In the genomic region with DNA sequence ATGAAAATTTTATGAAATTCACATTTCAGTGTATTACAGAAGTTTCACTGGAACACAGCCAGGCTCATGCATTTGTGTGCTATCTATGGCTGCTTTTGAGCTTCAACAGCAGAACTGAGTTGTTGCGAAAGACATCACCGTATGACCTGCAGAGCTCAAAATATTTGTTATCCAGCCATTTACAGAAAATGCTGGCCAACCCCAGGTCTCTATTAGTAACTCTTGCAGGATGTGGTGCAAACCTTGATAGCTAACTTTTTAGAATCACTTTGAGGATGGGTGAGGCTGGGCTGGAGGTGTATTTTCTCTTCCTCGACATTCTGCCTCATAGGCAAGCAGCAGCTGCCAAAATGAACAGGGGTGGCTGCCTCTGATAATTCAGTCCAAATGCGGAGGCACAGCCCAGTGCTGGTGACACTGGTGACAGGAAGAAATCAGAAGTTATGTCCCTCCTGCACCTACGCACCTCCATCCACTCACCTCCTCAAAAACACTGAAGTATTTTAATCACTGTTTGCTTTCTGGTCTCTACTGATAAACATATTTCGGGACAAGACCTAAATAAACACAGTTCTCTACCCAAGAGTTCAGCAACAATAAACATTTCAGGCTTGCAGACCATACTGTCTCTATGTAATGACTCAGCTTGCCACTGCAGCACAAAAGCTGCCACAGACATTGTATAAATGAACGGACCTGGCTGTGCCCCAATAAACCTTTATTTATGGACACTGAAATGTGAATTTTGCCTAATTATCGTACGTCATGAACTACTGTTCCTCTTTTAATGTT, we compare ENCODE assay signal across 9 cellular contexts. TPM values are rescaled to one million over a fixed set of nuclear protein-coding genes. Genes with fewer than 3 reads are reported as not detected.
DNase-seq lines count a peak whose midpoint lies in the region; ATAC-seq, FAIRE-seq and TF ChIP-seq lines count a peak whose summit lies in the region.
"Had no signal": no experiment of that assay in that cellular context is flagged by ENCODE, and none has a peak within 500 bp of the region (broad histone marks: within the 10 kb centered on the region; RNA-seq: fewer than 3 reads in every experiment).

No MANE protein-coding gene starts in this region.

- DNase-seq in AG08395 (ENCODE audit: low spot score): peak; percentile 69
- DNase-seq in astrocyte (ENCODE audit: low read depth): peak; percentile 89
- no peak for DNase-seq in upper lobe of right lung
- DNase-seq in NCI-H1417 treated with DMSO at 0.1 percent for 48 hours (lab: John Stamatoyannopoulos, UW): no peak

- H3K27ac ChIP-seq in HUES6 (ENCODE audit: low read depth, low read length): no peak overlapping the region
- H3K27ac ChIP-seq in astrocyte (ENCODE audit: low read depth, low read length): peak overlapping the region; percentile 99
- H3K27ac ChIP-seq in layer of hippocampus (ENCODE audit: low read depth, low read length): peak overlapping the region; percentile 40
- peak overlapping the region; percentile 55 for H3K27ac ChIP-seq in upper lobe of right lung
- H3K27ac ChIP-seq: epithelial cell of prostate had no signal

- TF ChIP-seq CTCF in astrocyte (IDR thresholded peaks at IDR 0.05; ENCODE audit: insufficient read depth, low read depth, low read length) (no peak), upper lobe of right lung (IDR thresholded peaks at IDR 0.05) (no peak)

- H3K36me3 Mint-ChIP-seq in astrocyte (ENCODE audit: low read depth, unreplicated experiment): no peaks in the 10 kb centered on the region

- H3K9ac ChIP-seq in HUES6 (ENCODE audit: low read length) (peak overlapping the region; percentile 17), astrocyte (ENCODE audit: low read length) (peak overlapping the region; percentile 87)

- intact Hi-C loops in upper lobe of right lung (cut with DNase I): no loop called here

- H3K79me2 ChIP-seq in astrocyte (ENCODE audit: insufficient read depth, low read length): peaks cover 83% of the 10 kb centered on the region

- no peak overlapping the region for H2AFZ ChIP-seq in astrocyte (ENCODE audit: low read depth, low read length)

- H3K27me3 ChIP-seq in HUES6 (ENCODE audit: control insufficient read depth, insufficient read depth, low read length) (no peaks in the 10 kb centered on the region), astrocyte (ENCODE audit: insufficient read depth, low read length) (no peaks in the 10 kb centered on the region), layer of hippocampus (ENCODE audit: control insufficient read depth, insufficient read depth, low read length) (no peaks in the 10 kb centered on the region), upper lobe of right lung (no peaks in the 10 kb centered on the region)

- H3K4me1 Mint-ChIP-seq in astrocyte (ENCODE audit: low read depth, unreplicated experiment): peaks cover 61% of the 10 kb centered on the region

- H3K9me3 Mint-ChIP-seq in astrocyte (ENCODE audit: unreplicated experiment): no peaks in the 10 kb centered on the region

- 0 out of 2 replicates have a peak, but pooled peaks cover 3% of the 10 kb centered on the region for H3K9me3 ChIP-seq in HUES6 (ENCODE audit: control insufficient read depth, insufficient read depth, low read depth, low read length)
- H3K9me3 ChIP-seq in astrocyte (ENCODE audit: insufficient read depth, low read depth, low read length): no peaks in the 10 kb centered on the region
- H3K9me3 ChIP-seq in upper lobe of right lung: no peaks in the 10 kb centered on the region

- H3K36me3 ChIP-seq in HUES6 (ENCODE audit: control insufficient read depth, insufficient read depth, low read length): no peaks in the 10 kb centered on the region
- no peaks in the 10 kb centered on the region for H3K36me3 ChIP-seq in astrocyte (ENCODE audit: insufficient read depth, low read length)
- no peaks in the 10 kb centered on the region for H3K36me3 ChIP-seq in upper lobe of right lung

- H4K20me1 ChIP-seq in astrocyte (ENCODE audit: insufficient read depth, low read length): peaks cover 8% of the 10 kb centered on the region

- peak overlapping the region; percentile 78 for H3K27ac Mint-ChIP-seq in astrocyte (ENCODE audit: unreplicated experiment)

- H3K4me1 ChIP-seq in HUES6 (ENCODE audit: control insufficient read depth, insufficient read depth, low read length) (peaks cover 14% of the 10 kb centered on the region; the same call in 1 of the 2 replicates), astrocyte (ENCODE audit: insufficient read depth, low read length) (peaks cover 53% of the 10 kb centered on the region), upper lobe of right lung (peaks cover 68% of the 10 kb centered on the region)

- peak overlapping the region; percentile 78 for H3K4me2 ChIP-seq in astrocyte (ENCODE audit: low read length)

- H3K4me3 ChIP-seq in HUES6 (ENCODE audit: low read depth, low read length) (no peak overlapping the region), astrocyte (ENCODE audit: insufficient read depth, low read depth, low read length) (peak overlapping the region; percentile 42), upper lobe of right lung (no peak overlapping the region)

- peak overlapping the region; percentile 31 for H3K4me3 Mint-ChIP-seq in astrocyte (ENCODE audit: unreplicated experiment)

- peak; percentile 73 for ATAC-seq in upper lobe of right lung
- no peak for ATAC-seq in GM21515 (IDR thresholded peaks at IDR 0.05; ENCODE audit: unreplicated experiment)
- ATAC-seq in GM21723 (IDR thresholded peaks at IDR 0.05; ENCODE audit: unreplicated experiment): no peak

- no peak for FAIRE-seq in astrocyte (lab: Jason Lieb, UNC)

- H3K27me3 Mint-ChIP-seq in astrocyte (ENCODE audit: low read depth, unreplicated experiment): no peaks in the 10 kb centered on the region

RNA-seq across cellular contexts. Expression of gene ARHGAP17, which starts 28.5 kb away (rescaled TPM):
- total RNA-seq in astrocyte: 71.2 and 75.2 TPM in 2 replicates
- total RNA-seq in upper lobe of right lung: 81.6 TPM

Comparison
In these comparisons a context has a peak if more than half of its experiments do, and no peak if none do; other contexts are left out.
1. DNase-seq: peak in AG08395 (single experiment) and astrocyte (single experiment); none in upper lobe of right lung (single experiment) and NCI-H1417 treated with DMSO at 0.1 percent for 48 hours (single experiment).